In genomic region chr12:68169213-68169889, GRCh38 we compare ENCODE assay signal across 34 cellular contexts. TPM values are rescaled to one million over a fixed set of nuclear protein-coding genes. Genes with fewer than 3 reads are reported as not detected.
"Had no signal": no experiment of that assay in that cellular context is flagged by ENCODE, and none has a peak within 500 bp of the region (broad histone marks: within the 10 kb centered on the region; RNA-seq: fewer than 3 reads in every experiment).

No MANE protein-coding gene starts in this region.

- FAIRE-seq: TTC549 had no signal

- H3K27ac Mint-ChIP-seq: activated CD4-positive, alpha-beta memory T cell treated with anti-CD3 and anti-CD28 coated beads, Interleukin-2, amount 10 ng/mL, durations not matched to agents 7 days and 5 days; activated naive CD8-positive, alpha-beta T cell; activated T-cell treated with anti-CD3 and anti-CD28 coated beads, Interleukin-2, amount 50 U/mL, for 24 hours; T-helper 1 cell treated with Interleukin-12 subunit alpha and Interleukin-12 subunit beta and Interleukin-4 antibody, amounts not matched to agents 30 μg/mL and 1 μg/mL, for 36 hours; T-helper 2 cell treated with Interferon-gamma antibody and Interleukin-4, amounts not matched to agents 5 μg/mL and 100 μg/mL, for 36 hours; WTC11 had no signal

- H3K27me3 Mint-ChIP-seq: activated naive CD8-positive, alpha-beta T cell; activated T-cell treated with anti-CD3 and anti-CD28 coated beads, Interleukin-2, amount 50 U/mL, for 24 hours; central memory CD8-positive, alpha-beta T cell had no signal

- ATAC-seq: activated CD4-positive, CD25-positive, alpha-beta regulatory T cell treated with anti-CD3 and anti-CD28 coated beads, Interleukin-2, amount 50 U/mL, for 24 hours; Panc1; WTC11 had no signal

- H3K4me1 Mint-ChIP-seq: WTC11 had no signal

- H3K4me3 Mint-ChIP-seq: activated CD4-positive, alpha-beta memory T cell treated with anti-CD3 and anti-CD28 coated beads, Interleukin-2, amount 10 ng/mL, durations not matched to agents 7 days and 5 days; activated naive CD8-positive, alpha-beta T cell; activated T-cell treated with anti-CD3 and anti-CD28 coated beads, Interleukin-2, amount 50 U/mL, for 24 hours; central memory CD8-positive, alpha-beta T cell; T-helper 1 cell treated with Interleukin-12 subunit alpha and Interleukin-12 subunit beta and Interleukin-4 antibody, amounts not matched to agents 30 μg/mL and 1 μg/mL, for 36 hours; T-helper 2 cell treated with Interferon-gamma antibody and Interleukin-4, amounts not matched to agents 5 μg/mL and 100 μg/mL, for 36 hours; WTC11 had no signal

- H3K9me3 Mint-ChIP-seq: activated T-cell treated with anti-CD3 and anti-CD28 coated beads, Interleukin-2, amount 50 U/mL, for 24 hours; central memory CD8-positive, alpha-beta T cell; T-helper 2 cell treated with Interferon-gamma antibody and Interleukin-4, amounts not matched to agents 5 μg/mL and 100 μg/mL, for 36 hours had no signal

- DNase-seq: activated CD4-positive, alpha-beta memory T cell treated with anti-CD3 and anti-CD28 coated beads, Interleukin-2, amount 10 ng/mL, durations not matched to agents 7 days and 5 days; activated CD4-positive, alpha-beta T cell treated with anti-CD3 and anti-CD28 coated beads for 4 hours; activated CD4-positive, alpha-beta T cell treated with anti-CD3 and anti-CD28 coated beads, Interleukin-2, amount 50 U/mL, for 1 hour; activated effector memory CD4-positive, alpha-beta T cell treated with Interleukin-2 at 50 U/mL for 16 hours; activated T-cell treated with anti-CD3 and anti-CD28 coated beads, Interleukin-2, amount 50 U/mL, for 24 hours; amygdala; Kasumi-1; KG1; MG63; NCI-H1048; NCI-H1105 treated with DMSO at 0.1 percent for 48 hours; NCI-H1436; NCI-H1694; NCI-H1930; NCI-H2081 treated with DMSO at 0.1 percent for 48 hours; NCI-H226; NCI-H446 treated with DMSO at 0.1 percent for 48 hours; NCI-H524; NCI-H69; SHP77 treated with DMSO at 0.1 percent for 48 hours; SK-N-SH had no signal

- H3K36me3 Mint-ChIP-seq: WTC11 had no signal

RNA-seq across cellular contexts. Expression of gene IFNG, which starts 9.8 kb away (rescaled TPM):
- total RNA-seq: ascending aorta, cardiac muscle cell, chondrocyte, RPMI7951, SJSA1 had no signal

RNA-seq across cellular contexts. Expression of gene IL26, which starts 56.3 kb away (rescaled TPM):
- total RNA-seq: ascending aorta, cardiac muscle cell, RPMI7951, SJSA1, WTC11 had no signal
